ENCODE assay signal across 1 cellular context in genomic region chr9:120833311-120833710, GRCh38.
TF ChIP-seq lines count a peak whose summit lies in the region.

No MANE protein-coding gene starts in this region.

TF ChIP-seq in HEK293, 187 proteins besides CTCF, POLR2A, EP300 and RAD21 (continued from another document):
- no peak for TF ChIP-seq ZBTB10 (tag by site-specific recombination; IDR thresholded peaks at IDR 0.05)
